Comparison of ENCODE assay signal across 8 cellular contexts in the genomic region with DNA sequence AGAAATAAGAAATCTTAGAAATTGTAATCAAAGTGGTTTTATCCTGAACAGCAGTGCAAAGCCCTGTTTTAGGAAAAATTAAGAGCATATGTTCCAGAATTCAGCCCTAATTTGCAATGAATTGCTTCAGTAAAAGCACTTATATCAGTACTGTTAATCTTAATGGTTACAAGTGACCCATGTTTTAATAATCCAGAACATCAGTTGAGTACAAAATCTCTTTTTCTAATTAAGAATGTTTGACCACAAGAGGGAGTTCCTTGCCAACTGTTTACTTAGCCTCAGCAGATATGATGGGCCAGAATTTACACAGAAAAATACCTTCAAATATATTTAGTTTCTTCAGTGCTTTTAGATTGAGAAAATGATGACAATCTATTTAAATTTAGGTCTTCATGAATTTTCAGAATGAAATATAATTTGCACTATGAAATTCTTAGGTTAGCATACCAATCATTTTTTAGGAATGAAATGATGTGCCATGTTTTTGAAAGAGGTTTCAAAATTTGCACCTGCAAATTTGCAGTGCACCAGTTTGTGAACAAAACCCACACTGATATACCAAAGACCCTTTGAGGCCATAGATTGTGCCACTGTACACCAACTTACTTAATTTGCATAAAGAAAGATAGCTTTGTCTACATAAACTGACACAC.
DNase-seq lines count a peak whose midpoint lies in the region; ATAC-seq and TF ChIP-seq lines count a peak whose summit lies in the region.

No MANE protein-coding gene starts in this region.

- no peak overlapping the region for H3K4me3 ChIP-seq in right cardiac atrium (ENCODE audit: low read length)
- H3K4me3 ChIP-seq in choroid plexus epithelial cell (ENCODE audit: low read depth, low read length), result no peak overlapping the region

- peak; percentile 58 for ATAC-seq in Right ventricle myocardium superior (ENCODE audit: poor library complexity)
- ATAC-seq in right cardiac atrium, result no peak
- ATAC-seq in HG03045 (IDR thresholded peaks at IDR 0.05; ENCODE audit: unreplicated experiment), result no peak
- no peak for ATAC-seq in GM21423 (IDR thresholded peaks at IDR 0.05; ENCODE audit: unreplicated experiment)

- intact Hi-C loops in Right ventricle myocardium superior (cut with DNase I) (no loop called here), right cardiac atrium (cut with DNase I) (no loop called here)

- H3K27me3 ChIP-seq in right cardiac atrium (ENCODE audit: control insufficient read depth, insufficient read depth), result no peaks in the 10 kb centered on the region

- no peaks in the 10 kb centered on the region for H3K9me3 ChIP-seq in right cardiac atrium (ENCODE audit: control insufficient read depth, low read length)

- TF ChIP-seq CTCF in choroid plexus epithelial cell (conservative IDR thresholded peaks at IDR 0.05; ENCODE audit: low read depth, low read length), result peak; percentile 60

- no peaks in the 10 kb centered on the region for H3K4me1 ChIP-seq in right cardiac atrium (ENCODE audit: control insufficient read depth, insufficient read depth, low read length)

- DNase-seq in Right ventricle myocardium superior (no peak), right cardiac atrium (no peak), NCI-H1694 (lab: John Stamatoyannopoulos, UW) (peak; percentile 20), choroid plexus epithelial cell (ENCODE audit: low read depth) (peak; percentile 82), non-pigmented ciliary epithelial cell (ENCODE audit: low read depth) (peak; percentile 28), putamen (ENCODE audit: low spot score) (no peak)

- no peak overlapping the region for H3K27ac ChIP-seq in right cardiac atrium (ENCODE audit: low read length)

Comparison
In these comparisons a context has a peak if more than half of its experiments do, and no peak if none do; other contexts are left out.
1. DNase-seq: peak in NCI-H1694 (single experiment), choroid plexus epithelial cell (single experiment) and non-pigmented ciliary epithelial cell (single experiment); none in Right ventricle myocardium superior (single experiment), right cardiac atrium (0 of 3) and putamen (single experiment).